In the genomic region with DNA sequence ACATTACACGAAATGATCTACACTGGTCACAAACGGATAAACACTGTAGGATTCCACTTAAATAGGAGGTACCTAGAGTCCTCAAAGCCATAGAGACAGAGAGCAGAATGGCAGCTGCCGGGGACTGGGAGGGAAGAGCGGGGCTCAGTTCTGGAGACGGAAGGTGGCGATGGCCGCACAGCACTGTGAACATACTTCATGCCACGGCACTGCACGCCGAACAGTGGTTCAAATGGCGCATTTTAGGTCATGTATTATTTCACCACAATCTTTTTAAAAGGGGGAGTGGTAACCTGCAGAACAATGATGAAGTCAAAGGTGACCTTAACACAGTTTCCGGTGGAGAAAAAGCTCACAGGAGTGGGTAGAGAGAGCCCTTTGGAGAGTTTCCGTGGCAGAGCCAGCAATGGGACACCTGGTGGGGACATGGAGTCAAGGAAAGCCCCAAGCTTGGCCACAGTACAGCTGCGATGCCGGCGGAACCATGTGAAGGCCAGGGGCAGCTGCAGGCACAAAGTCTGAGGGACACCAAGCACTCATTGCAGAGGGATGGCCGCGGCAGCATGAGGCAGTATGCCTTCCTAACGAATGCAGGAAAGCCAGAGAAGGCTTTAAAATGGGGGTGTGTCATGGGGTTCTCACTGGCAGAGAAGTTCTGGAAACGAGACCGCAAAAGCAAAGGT, we compare ENCODE assay signal across 17 cellular contexts.
"Had no signal": no experiment of that assay in that cellular context is flagged by ENCODE, and none has a peak within 500 bp of the region (broad histone marks: within the 10 kb centered on the region; RNA-seq: fewer than 3 reads in every experiment).

No MANE protein-coding gene starts in this region.

- FAIRE-seq: islet of Langerhans, TTC549 had no signal

- H3K4me2 ChIP-seq: smooth muscle cell had no signal

- DNase-seq: activated B cell treated with CpG ODN at 0.5 μM for 24 hours; activated CD4-positive, alpha-beta T cell treated with anti-CD3 and anti-CD28 coated beads for 48 hours; activated CD8-positive, alpha-beta memory T cell treated with anti-CD3 and anti-CD28 coated beads, Interleukin-2, amount 50 U/mL, for 48 hours; activated gamma-delta T cell; activated naive CD8-positive, alpha-beta T cell treated with anti-CD3 and anti-CD28 coated beads for 36 hours; activated T-cell treated with anti-CD3 and anti-CD28 coated beads, Interleukin-2, amount 50 U/mL, for 72 hours; foreskin melanocyte; naive thymus-derived CD8-positive, alpha-beta T cell; stimulated activated naive CD8-positive, alpha-beta T cell treated with anti-CD3 and anti-CD28 coated beads, Interleukin-15, amount 100 ng/mL, for 72 hours; upper lobe of right lung had no signal

- H3K27me3 ChIP-seq: neutrophil, upper lobe of right lung had no signal

- ATAC-seq: activated T-cell treated with anti-CD3 and anti-CD28 coated beads, Interleukin-2, amount 50 U/mL, for 72 hours; mucosa of descending colon; naive thymus-derived CD8-positive, alpha-beta T cell; stimulated activated naive CD8-positive, alpha-beta T cell treated with anti-CD3 and anti-CD28 coated beads, Interleukin-15, amount 100 ng/mL, for 72 hours; upper lobe of right lung had no signal

- H3K27ac ChIP-seq: epithelial cell of prostate, neutrophil, thoracic aorta, upper lobe of right lung had no signal

- H3K4me3 ChIP-seq: mucosa of descending colon, smooth muscle cell, thoracic aorta, upper lobe of right lung had no signal

- H3K9me3 ChIP-seq: mucosa of descending colon, neutrophil, thoracic aorta, upper lobe of right lung had no signal
